Comparison of ENCODE assay signal across 2 cellular contexts in genomic region chr1:24086466-24086865, GRCh38.
TF ChIP-seq lines count a peak whose summit lies in the region.

No MANE protein-coding gene starts in this region.

TF ChIP-seq in IMR-90, 13 proteins besides CTCF, POLR2A, EP300 and RAD21:
- TF ChIP-seq RFX5 (IDR thresholded peaks at IDR 0.05; ENCODE audit: low read depth, low read length) (no peak), CEBPB (IDR thresholded peaks at IDR 0.05; ENCODE audit: low read depth, low read length) (no peak), MAZ (IDR thresholded peaks at IDR 0.05; ENCODE audit: borderline replicate concordance, low read depth, low read length) (no peak), MAFK (IDR thresholded peaks at IDR 0.05; ENCODE audit: low read depth, low read length) (no peak), BHLHE40 (IDR thresholded peaks at IDR 0.05; ENCODE audit: low read depth, low read length) (no peak), CHD1 (IDR thresholded peaks at IDR 0.05; ENCODE audit: low read depth, low read length) (no peak), ELK1 (IDR thresholded peaks at IDR 0.05; ENCODE audit: borderline replicate concordance, low read depth, low read length) (no peak), USF2 (IDR thresholded peaks at IDR 0.05; ENCODE audit: low read depth, low read length) (no peak), MXI1 (IDR thresholded peaks at IDR 0.05; ENCODE audit: borderline replicate concordance, low read depth, low read length) (no peak)

TF ChIP-seq in SK-N-SH, 30 proteins besides CTCF, POLR2A, EP300 and RAD21:
- TF ChIP-seq TCF12 (IDR thresholded peaks at IDR 0.05) (no peak), MAX (IDR thresholded peaks at IDR 0.05; ENCODE audit: low read depth) (no peak), RCOR1 (IDR thresholded peaks at IDR 0.05; ENCODE audit: low read length) (no peak), USF2 (IDR thresholded peaks at IDR 0.05; ENCODE audit: borderline replicate concordance, low read depth, low read length) (no peak), POLR2AphosphoS5 (IDR thresholded peaks at IDR 0.05; ENCODE audit: low read depth, low read length) (no peak), YY1 (IDR thresholded peaks at IDR 0.05; ENCODE audit: low read depth) (no peak), USF1 (IDR thresholded peaks at IDR 0.05; ENCODE audit: borderline replicate concordance, low read depth) (no peak), JUND (IDR thresholded peaks at IDR 0.05) (no peak), SMC3 (IDR thresholded peaks at IDR 0.05; ENCODE audit: low read depth, low read length) (no peak), REST (IDR thresholded peaks at IDR 0.05; ENCODE audit: low read depth, low read length) (no peak), NRF1 (IDR thresholded peaks at IDR 0.05; ENCODE audit: low read depth, low read length) (no peak), TAF1 (IDR thresholded peaks at IDR 0.05; ENCODE audit: borderline replicate concordance, low read depth, low read length) (no peak)
